9 cellular contexts compared by ENCODE assay signal in the genomic region with DNA sequence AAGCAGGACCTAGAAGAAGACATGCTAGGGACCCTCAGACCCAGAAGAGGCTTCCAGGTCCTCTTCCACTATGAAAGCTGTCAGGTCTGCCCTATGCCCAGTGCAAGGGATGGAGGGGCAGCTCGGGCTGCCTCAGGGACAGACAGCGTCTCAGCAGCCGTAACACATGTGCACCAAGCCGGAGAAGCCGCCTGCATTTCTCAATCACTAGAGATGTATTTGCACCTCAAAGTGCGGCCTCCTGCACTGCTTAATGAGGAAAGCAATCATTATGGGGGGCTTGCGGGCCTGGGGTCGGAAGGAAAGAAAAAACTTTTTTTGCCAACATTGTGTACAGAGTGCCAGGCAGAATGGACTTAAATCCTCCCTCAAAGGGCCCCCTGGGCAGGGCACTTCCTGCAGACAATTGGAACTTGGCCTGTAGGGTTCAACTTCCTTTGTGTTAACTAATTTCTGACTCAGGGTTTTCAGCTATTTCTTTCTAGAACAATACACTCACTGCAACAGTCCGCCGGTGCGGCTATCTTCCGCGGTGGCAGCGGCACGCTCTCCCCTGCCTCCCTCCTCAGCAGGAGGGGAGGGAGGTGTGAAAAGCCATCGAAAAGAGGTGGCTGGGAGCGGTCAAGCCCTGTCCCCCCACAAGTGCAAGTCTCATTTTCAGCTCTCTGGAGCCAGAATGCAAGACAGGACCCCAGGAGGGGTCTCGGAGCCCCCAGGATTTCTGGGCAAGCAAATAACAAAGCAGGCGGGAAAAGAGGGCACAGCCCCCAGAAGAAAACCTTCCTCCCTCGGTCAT.
DNase-seq lines count a peak whose midpoint lies in the region; ATAC-seq and TF ChIP-seq lines count a peak whose summit lies in the region.
"Had no signal": no experiment of that assay in that cellular context is flagged by ENCODE, and none has a peak within 500 bp of the region (broad histone marks: within the 10 kb centered on the region; RNA-seq: fewer than 3 reads in every experiment).

No MANE protein-coding gene starts in this region.

- H2AFZ ChIP-seq in parathyroid adenoma: peak overlapping the region; percentile 38

- no peak overlapping the region for H3K9ac ChIP-seq in parathyroid adenoma

- H3K79me2 ChIP-seq in parathyroid adenoma: no peaks in the 10 kb centered on the region

- DNase-seq in CD1c-positive myeloid dendritic cell (ENCODE audit: extremely low spot score) (peak; percentile 9), left ventricle myocardium superior (peak; percentile 55), NCI-H2196 (lab: John Stamatoyannopoulos, UW; ENCODE audit: unreplicated experiment) (no peak), DMS153 (lab: John Stamatoyannopoulos, UW) (no peak), middle frontal gyrus (ENCODE audit: extremely low spot score, low spot score) (no peak), GF-D8 (lab: John Stamatoyannopoulos, UW) (no peak)
- DNase-seq: effector memory CD4-positive, alpha-beta T cell had no signal

- H3K9me3 ChIP-seq in parathyroid adenoma (ENCODE audit: control insufficient read depth, low read length): no peaks in the 10 kb centered on the region

- H3K4me3 ChIP-seq in parathyroid adenoma (ENCODE audit: low read depth, low read length): no peak overlapping the region

- H3K27ac ChIP-seq in parathyroid adenoma: peak overlapping the region; percentile 38

- H3K4me1 ChIP-seq in parathyroid adenoma: no peaks in the 10 kb centered on the region

- ATAC-seq in SK-N-SH treated with all-trans-retinoic acid at 6 μM for 48 hours (peak; percentile 21; the same call in 1 of the 3 replicates), left ventricle myocardium superior (peak; percentile 77)

- no peaks in the 10 kb centered on the region for H3K36me3 ChIP-seq in parathyroid adenoma (ENCODE audit: control insufficient read depth, insufficient read depth, low read length)

- intact Hi-C loops in left ventricle myocardium superior (cut with micrococcal nuclease): no loop called here

- H3K27me3 ChIP-seq in parathyroid adenoma (ENCODE audit: control insufficient read depth, insufficient read depth, low read length): no peaks in the 10 kb centered on the region

- TF ChIP-seq CTCF in parathyroid adenoma (IDR thresholded peaks at IDR 0.05): no peak

- H3K4me2 ChIP-seq in parathyroid adenoma (ENCODE audit: low read length): peak overlapping the region; percentile 34

TF ChIP-seq in SK-N-SH treated with all-trans-retinoic acid at 6 μM for 48 hours, 23 proteins besides CTCF, POLR2A, EP300 and RAD21:
- TF ChIP-seq SNAI2 (CRISPR knock-in tag; IDR thresholded peaks at IDR 0.05) (no peak), CSRNP3 (CRISPR knock-in tag; IDR thresholded peaks at IDR 0.05) (no peak), ARNTL (CRISPR knock-in tag; IDR thresholded peaks at IDR 0.05; ENCODE audit: borderline replicate concordance, low read depth) (no peak), PPARA (CRISPR knock-in tag; IDR thresholded peaks at IDR 0.05; ENCODE audit: borderline replicate concordance) (no peak), OSR1 (CRISPR knock-in tag; IDR thresholded peaks at IDR 0.05) (no peak), CREB5 (CRISPR knock-in tag; IDR thresholded peaks at IDR 0.05; ENCODE audit: low read depth) (no peak), BACH2 (CRISPR knock-in tag; IDR thresholded peaks at IDR 0.05; ENCODE audit: borderline replicate concordance) (no peak), ZFP3 (CRISPR knock-in tag; IDR thresholded peaks at IDR 0.05) (no peak), ZNF565 (CRISPR knock-in tag; conservative IDR thresholded peaks at IDR 0.05; ENCODE audit: low read depth) (no peak), PATZ1 (CRISPR knock-in tag; IDR thresholded peaks at IDR 0.05; ENCODE audit: borderline replicate concordance) (no peak), CSDC2 (CRISPR knock-in tag; IDR thresholded peaks at IDR 0.05) (no peak), ESRRG (CRISPR knock-in tag; IDR thresholded peaks at IDR 0.05) (no peak), ZNF8 (CRISPR knock-in tag; IDR thresholded peaks at IDR 0.05) (no peak), ISL1 (CRISPR knock-in tag; IDR thresholded peaks at IDR 0.05) (no peak)
TF ChIP-seq in SK-N-SH treated with all-trans-retinoic acid at 6 μM for 48 hours: peak in this region for 0.

Comparison
In these comparisons a context has a peak if more than half of its experiments do, and no peak if none do; other contexts are left out.
1. DNase-seq: peak in CD1c-positive myeloid dendritic cell (single experiment) and left ventricle myocardium superior (single experiment); none in NCI-H2196 (single experiment), DMS153 (single experiment), middle frontal gyrus (single experiment) and GF-D8 (single experiment).